13 cellular contexts compared by ENCODE assay signal in the genomic region with DNA sequence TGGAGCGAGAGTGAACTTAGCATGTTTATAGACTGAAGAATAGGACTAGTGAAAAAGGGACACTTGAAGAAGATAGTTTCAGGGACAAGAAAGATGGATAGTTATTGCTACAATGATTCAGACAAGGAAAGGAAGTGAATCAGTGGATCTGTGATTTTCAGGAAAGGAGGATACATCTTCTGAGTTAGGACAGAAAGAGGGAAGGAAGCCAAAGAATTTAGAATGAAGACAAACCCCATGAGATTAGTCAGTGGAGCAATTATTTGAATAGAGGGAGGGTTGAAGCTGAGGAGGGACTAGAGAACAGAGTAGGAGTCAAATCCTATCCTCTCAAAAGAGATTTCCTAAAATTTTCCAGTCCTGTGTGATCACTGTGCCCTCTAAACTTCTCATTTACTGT.
DNase-seq lines count a peak whose midpoint lies in the region; ATAC-seq lines count a peak whose summit lies in the region.
"Had no signal": no experiment of that assay in that cellular context is flagged by ENCODE, and none has a peak within 500 bp of the region (broad histone marks: within the 10 kb centered on the region; RNA-seq: fewer than 3 reads in every experiment).

No MANE protein-coding gene starts in this region.

- in situ Hi-C loops in HAP-1 (cut with MboI; ENCODE audit: low sequenced_read_pairs), result no loop called here

- H3K27me3 ChIP-seq in HAP-1 (ENCODE audit: low read depth), result no peaks in the 10 kb centered on the region
- H3K27me3 ChIP-seq: stomach had no signal

- no peak overlapping the region for H3K4me3 ChIP-seq in HAP-1
- H3K4me3 ChIP-seq: stomach had no signal

- peak; percentile 66 for ATAC-seq in sciatic nerve
- ATAC-seq in HG02571 (IDR thresholded peaks at IDR 0.05; ENCODE audit: unreplicated experiment), result no peak

- DNase-seq in ELR (ENCODE audit: low read depth), result peak; percentile 87
- peak; percentile 85 for DNase-seq in amniotic epithelial cell (ENCODE audit: low read depth)
- peak; percentile 46 for DNase-seq in fibroblast of the conjunctiva (ENCODE audit: low read depth)
- DNase-seq in sciatic nerve (ENCODE audit: low spot score), result no peak
- no peak for DNase-seq in NAMALWA (ENCODE audit: low spot score)
- DNase-seq in stimulated activated CD8-positive, alpha-beta memory T cell treated with anti-CD3 and anti-CD28 coated beads, Interleukin-4, amount 100 ng/mL, for 48 hours, result no peak
- DNase-seq in HAP-1 (ENCODE audit: low spot score in 2 of 2), result no peak
- DNase-seq: activated CD4-positive, alpha-beta T cell treated with anti-CD3 and anti-CD28 coated beads, Interleukin-2, amount 50 U/mL, for 1 hour; CD4-positive, alpha-beta T cell; NCI-H2227 treated with DMSO at 0.1 percent for 48 hours; OCI-M1; stomach had no signal

- H3K36me3 ChIP-seq in HAP-1 (replicated peaks), result no peaks in the 10 kb centered on the region
- H3K36me3 ChIP-seq: stomach had no signal

- no peaks in the 10 kb centered on the region for H3K9me3 ChIP-seq in HAP-1
- H3K9me3 ChIP-seq: stomach had no signal

- H3K4me1 ChIP-seq in HAP-1, result no peaks in the 10 kb centered on the region

- intact Hi-C loops in sciatic nerve (cut with DNase I), result no loop called here

Comparison
In these comparisons a context has a peak if more than half of its experiments do, and no peak if none do; other contexts are left out.
1. DNase-seq: peak in ELR (single experiment), amniotic epithelial cell (single experiment) and fibroblast of the conjunctiva (single experiment); none in sciatic nerve (single experiment), NAMALWA (single experiment), stimulated activated CD8-positive, alpha-beta memory T cell treated with anti-CD3 and anti-CD28 coated beads, Interleukin-4, amount 100 ng/mL, for 48 hours (single experiment) and HAP-1 (0 of 2).